Comparison of ENCODE assay signal across 8 cellular contexts in genomic region chr1:44786138-44786840, GRCh38. TPM values are rescaled to one million over a fixed set of nuclear protein-coding genes. Genes with fewer than 3 reads are reported as not detected.
DNase-seq lines count a peak whose midpoint lies in the region; ATAC-seq and TF ChIP-seq lines count a peak whose summit lies in the region.

No MANE protein-coding gene starts in this region.

- H3K27me3 Mint-ChIP-seq in activated CD8-positive, alpha-beta T cell treated with anti-CD3 and anti-CD28 coated beads for 36 hours, result no peaks in the 10 kb centered on the region
- H3K27me3 Mint-ChIP-seq in endodermal cell (ENCODE audit: insufficient read depth), result peaks cover 10% of the 10 kb centered on the region
- H3K27me3 Mint-ChIP-seq in mesothelial cell of epicardium (ENCODE audit: low read depth), result no peaks in the 10 kb centered on the region

- BruUV-seq in A673 (replicated peaks; lab: Mats Ljungman, UMichigan), result no TSS peak

- no peaks in the 10 kb centered on the region for H3K9me3 ChIP-seq in A673 (ENCODE audit: low read depth, low read length, poor library complexity, severe bottlenecking)
- no peaks in the 10 kb centered on the region for H3K9me3 ChIP-seq in MM.1S (replicated peaks; ENCODE audit: insufficient read depth, low read length)
- no peaks in the 10 kb centered on the region for H3K9me3 ChIP-seq in endodermal cell (ENCODE audit: control insufficient read depth, low read length)

- ATAC-seq in GM18873 (IDR thresholded peaks at IDR 0.05; ENCODE audit: low FRiP score, unreplicated experiment), result peak; percentile 42
- peak; percentile 69 for ATAC-seq in activated CD8-positive, alpha-beta T cell treated with anti-CD3 and anti-CD28 coated beads for 36 hours

- H3K36me3 ChIP-seq in A673 (ENCODE audit: insufficient read depth, low read length, poor library complexity, severe bottlenecking), result peaks cover 10% of the 10 kb centered on the region
- H3K36me3 ChIP-seq in MM.1S (replicated peaks; ENCODE audit: insufficient read depth, low read length), result no peaks in the 10 kb centered on the region
- no peaks in the 10 kb centered on the region for H3K36me3 ChIP-seq in endodermal cell (ENCODE audit: control insufficient read depth, insufficient read depth, low read length)

- no peaks in the 10 kb centered on the region for H4K20me1 ChIP-seq in MM.1S (ENCODE audit: insufficient read depth, low read length)

- CTCF ChIA-PET in A673 (lab: Charles Lee), result interaction anchor here (0.7 to 1.3 kb wide), 2 partner anchors 14 to 514 kb away, joined by 3 read pairs; partner anchors contain the start of gene PLK3
- CTCF ChIA-PET in activated CD8-positive, alpha-beta T cell treated with anti-CD3 and anti-CD28 coated beads for 36 hours (lab: Charles Lee), result interaction anchor here (0.7 to 4.0 kb wide), 14 partner anchors 11 to 225 kb away, joined by 3 to 29 read pairs (median 4); partner anchors contain the start of genes BTBD19, HECTD3, PLK3 and RNU5D-1

- peaks cover 13% of the 10 kb centered on the region for H3F3A ChIP-seq in MM.1S (ENCODE audit: insufficient read depth, low read length)

- peak overlapping the region; percentile 82 for H3K27ac Mint-ChIP-seq in activated CD8-positive, alpha-beta T cell treated with anti-CD3 and anti-CD28 coated beads for 36 hours
- peak overlapping the region; percentile 50 for H3K27ac Mint-ChIP-seq in endodermal cell
- H3K27ac Mint-ChIP-seq in mesothelial cell of epicardium, result peak overlapping the region; percentile 92

- H3K79me2 ChIP-seq in MM.1S (ENCODE audit: low read length), result no peaks in the 10 kb centered on the region

- no peaks in the 10 kb centered on the region for H3K9me2 ChIP-seq in MM.1S (replicated peaks; ENCODE audit: insufficient read depth, low read length)

- H3K27ac ChIP-seq in A673 (ENCODE audit: low read depth, low read length, poor library complexity, severe bottlenecking), result no peak overlapping the region
- no peak overlapping the region for H3K27ac ChIP-seq in MM.1S (ENCODE audit: low read length)
- H3K27ac ChIP-seq in endodermal cell (ENCODE audit: low read depth, low read length), result no peak overlapping the region

- TF ChIP-seq CTCF in A673 (conservative IDR thresholded peaks at IDR 0.05; ENCODE audit: low read depth, low read length) (peak; percentile 98), MM.1S (IDR thresholded peaks at IDR 0.05; ENCODE audit: low read length) (peak; percentile 90), endodermal cell (conservative IDR thresholded peaks at IDR 0.05) (peak; percentile 99), mesothelial cell of epicardium (IDR thresholded peaks at IDR 0.05; ENCODE audit: unreplicated experiment) (peak; percentile 100)
- TF ChIP-seq CTCF in activated CD8-positive, alpha-beta T cell treated with anti-CD3 and anti-CD28 coated beads for 36 hours (IDR thresholded peaks at IDR 0.05), result peak; percentile 100

- DNase-seq in A673 (ENCODE audit: low spot score) (peak; percentile 81), MM.1S (peak; percentile 27), endodermal cell (peak; percentile 95), mesothelial cell of epicardium (ENCODE audit: low spot score in 2 of 2, unreplicated experiment in 2 of 2) (peak; percentile 64 to 87), NCI-H446 (lab: John Stamatoyannopoulos, UW) (no peak)
- peak; percentile 78 for DNase-seq in activated CD8-positive, alpha-beta T cell treated with anti-CD3 and anti-CD28 coated beads for 36 hours
- DNase-seq in stimulated activated naive CD4-positive, alpha-beta T cell treated with Interleukin-2 at 50 U/mL for 16 hours (lab: John Stamatoyannopoulos, UW), result peak; percentile 61

- H3K9me3 Mint-ChIP-seq in activated CD8-positive, alpha-beta T cell treated with anti-CD3 and anti-CD28 coated beads for 36 hours, result no peaks in the 10 kb centered on the region
- H3K9me3 Mint-ChIP-seq in endodermal cell (no peaks in the 10 kb centered on the region), mesothelial cell of epicardium (no peaks in the 10 kb centered on the region)

- H3K4me1 Mint-ChIP-seq in activated CD8-positive, alpha-beta T cell treated with anti-CD3 and anti-CD28 coated beads for 36 hours (ENCODE audit: low read depth), result peaks cover 33% of the 10 kb centered on the region
- H3K4me1 Mint-ChIP-seq in endodermal cell (peaks cover 12% of the 10 kb centered on the region), mesothelial cell of epicardium (peaks cover 23% of the 10 kb centered on the region)

- H3K4me3 ChIP-seq in A673 (ENCODE audit: low read depth, low read length, poor library complexity, severe bottlenecking) (peak overlapping the region; percentile 41), MM.1S (ENCODE audit: low read length) (peak overlapping the region; percentile 47), endodermal cell (ENCODE audit: low read length) (peak overlapping the region; percentile 66)

- peak overlapping the region; percentile 71 for H3K4me2 ChIP-seq in MM.1S (ENCODE audit: low read depth, low read length)

- peak overlapping the region; percentile 65 for H3K4me3 Mint-ChIP-seq in activated CD8-positive, alpha-beta T cell treated with anti-CD3 and anti-CD28 coated beads for 36 hours
- peak overlapping the region; percentile 50 for H3K4me3 Mint-ChIP-seq in endodermal cell
- H3K4me3 Mint-ChIP-seq in mesothelial cell of epicardium, result peak overlapping the region; percentile 59

- WGBS in endodermal cell (ENCODE audit: insufficient coverage in 1 of 2, insufficient read length in 1 of 2), 2 experiments, result 12 to 21% methylated on average over 32 to 49 of the region's 49 CpGs

- H3K27me3 ChIP-seq in A673 (replicated peaks; ENCODE audit: insufficient read depth, low read depth, low read length, poor library complexity) (no peaks in the 10 kb centered on the region), MM.1S (replicated peaks; ENCODE audit: insufficient read depth, low read length) (no peaks in the 10 kb centered on the region), endodermal cell (ENCODE audit: control insufficient read depth, insufficient read depth, low read length, poor library complexity, severe bottlenecking) (peaks cover 20% of the 10 kb centered on the region)

- H3K36me3 Mint-ChIP-seq in activated CD8-positive, alpha-beta T cell treated with anti-CD3 and anti-CD28 coated beads for 36 hours (ENCODE audit: low read depth), result peaks cover 12% of the 10 kb centered on the region
- peaks cover 6% of the 10 kb centered on the region for H3K36me3 Mint-ChIP-seq in endodermal cell (ENCODE audit: low read depth)
- peaks cover 3% of the 10 kb centered on the region for H3K36me3 Mint-ChIP-seq in mesothelial cell of epicardium

- H2AFZ ChIP-seq in MM.1S (ENCODE audit: low read length), result peak overlapping the region; percentile 64

- H3K9ac ChIP-seq in MM.1S (ENCODE audit: low read length) (no peak overlapping the region), endodermal cell (ENCODE audit: extremely low read depth, low read length, poor library complexity, severe bottlenecking) (no peak overlapping the region)

- POLR2A ChIA-PET in A673 (lab: Charles Lee; ENCODE audit: low non-redundant PET), result interaction anchor here (0.5 kb wide), 1 partner anchor 735 kb away, joined by 5 read pairs; no protein-coding TSS in a partner anchor
- POLR2A ChIA-PET in activated CD8-positive, alpha-beta T cell treated with anti-CD3 and anti-CD28 coated beads for 36 hours (lab: Charles Lee), result interaction anchor here (0.7 to 11.9 kb wide), 16 partner anchors 8 to 553 kb away, joined by 3 to 181 read pairs (median 6); partner anchors contain the start of genes BTBD19, DYNLT4, HECTD3 and PLK3

- H3K4me1 ChIP-seq in A673 (ENCODE audit: insufficient read depth, low read length, poor library complexity, severe bottlenecking) (peaks cover 12% of the 10 kb centered on the region), MM.1S (ENCODE audit: low read length) (peaks cover 8% of the 10 kb centered on the region; the same call in 1 of the 2 replicates), endodermal cell (ENCODE audit: control insufficient read depth, insufficient read depth, low read length) (peaks cover 5% of the 10 kb centered on the region)

- intact Hi-C loops in A673 (cut with micrococcal nuclease; ENCODE audit: unreplicated experiment), result loop anchor here (5.0 kb wide), 1 partner anchor 226 kb away; the partner anchor contains the start of genes HECTD3 and UROD
- intact Hi-C loops in activated CD8-positive, alpha-beta T cell treated with anti-CD3 and anti-CD28 coated beads for 36 hours (cut with micrococcal nuclease), result no loop called here

RNA-seq across cellular contexts. Expression of gene BEST4, which starts 1.7 kb away (rescaled TPM):
- total RNA-seq in A673 (2021) (not detected in 2 replicates), endodermal cell (1 to 10 TPM; 1.6 to 2.3 TPM), mesothelial cell of epicardium (1.4 to 1.7 TPM (median 1.4 TPM) in 3 replicates)
- total RNA-seq in activated CD8-positive, alpha-beta T cell treated with anti-CD3 and anti-CD28 coated beads for 36 hours, result 1 to 10 TPM in 1 of 2 experiments, under 1 TPM in 1; 0.87 to 1.0 TPM
- polyA plus RNA-seq in endodermal cell (2013, experiment 1 of 2), result 0.89 TPM
- 0.99 TPM for polyA plus RNA-seq in endodermal cell (2013, experiment 2 of 2)

RNA-seq across cellular contexts. Expression of gene RPS8, which starts 10.9 kb away (rescaled TPM):
- 1,717 and 1,734 TPM in 2 replicates for total RNA-seq in A673 (2021)
- total RNA-seq in activated CD8-positive, alpha-beta T cell treated with anti-CD3 and anti-CD28 coated beads for 36 hours, result 1,000 to 10,000 TPM; 3,218 to 3,314 TPM
- total RNA-seq in endodermal cell, result 1,000 to 10,000 TPM; 2,014 to 2,050 TPM
- polyA plus RNA-seq in endodermal cell (2013, experiment 1 of 2), result 2,479 TPM
- 2,415 TPM for polyA plus RNA-seq in endodermal cell (2013, experiment 2 of 2)
- total RNA-seq in mesothelial cell of epicardium, result 2,191 to 2,296 TPM (median 2,278 TPM) in 3 replicates

RNA-seq across cellular contexts. Expression of gene PLK3, which starts 13.9 kb away (rescaled TPM):
- total RNA-seq in A673 (2021) (10.8 and 15.6 TPM in 2 replicates), endodermal cell (1 to 10 TPM; 3.3 to 9.0 TPM), mesothelial cell of epicardium (24.7 to 27.5 TPM (median 27.4 TPM) in 3 replicates)
- total RNA-seq in activated CD8-positive, alpha-beta T cell treated with anti-CD3 and anti-CD28 coated beads for 36 hours, result 10 to 100 TPM; 36.4 to 36.6 TPM
- polyA plus RNA-seq in endodermal cell (2013, experiment 1 of 2), result 27.1 TPM
- polyA plus RNA-seq in endodermal cell (2013, experiment 2 of 2), result 21.7 TPM

RNA-seq across cellular contexts. Expression of gene DYNLT4, which starts 20.9 kb away (rescaled TPM):
- total RNA-seq in A673 (2021) (0.44 and 0.54 TPM in 2 replicates), endodermal cell (under 1 TPM in 1 of 2 donors, not detected in 1; 0.64 TPM), mesothelial cell of epicardium (0.31 to 0.72 TPM (median 0.47 TPM) in 3 replicates)
- total RNA-seq in activated CD8-positive, alpha-beta T cell treated with anti-CD3 and anti-CD28 coated beads for 36 hours, result 1 to 10 TPM in 1 of 2 experiments, under 1 TPM in 1; 0.36 to 1.1 TPM
- not detected for polyA plus RNA-seq in endodermal cell (2013, experiment 1 of 2)
- not detected for polyA plus RNA-seq in endodermal cell (2013, experiment 2 of 2)

RNA-seq across cellular contexts. Expression of gene BTBD19, which starts 22.0 kb away (rescaled TPM):
- total RNA-seq in A673 (2021) (10.3 and 12.6 TPM in 2 replicates), endodermal cell (1 to 10 TPM; 7.4 to 7.9 TPM), mesothelial cell of epicardium (33.6 to 43.7 TPM (median 38.3 TPM) in 3 replicates)
- total RNA-seq in activated CD8-positive, alpha-beta T cell treated with anti-CD3 and anti-CD28 coated beads for 36 hours, result 1 to 10 TPM; 4.8 to 5.6 TPM
- polyA plus RNA-seq in endodermal cell (2013, experiment 1 of 2), result 3.2 TPM
- 3.9 TPM for polyA plus RNA-seq in endodermal cell (2013, experiment 2 of 2)

Comparison
In these comparisons a context has a peak if more than half of its experiments do, and no peak if none do; other contexts are left out.
1. DNase-seq: peak in A673 (single experiment), MM.1S (single experiment), activated CD8-positive, alpha-beta T cell treated with anti-CD3 and anti-CD28 coated beads for 36 hours (single experiment), endodermal cell (single experiment), mesothelial cell of epicardium (2 of 2) and stimulated activated naive CD4-positive, alpha-beta T cell treated with Interleukin-2 at 50 U/mL for 16 hours (single experiment); none in NCI-H446 (0 of 2).
2. Peak in every context shown above with its lines, with median percentiles within 50 percentile points of each other: H3K4me3 ChIP-seq, CTCF ChIP-seq, H3K27ac Mint-ChIP-seq and H3K4me3 Mint-ChIP-seq.